ENCODE assay signal across 23 cellular contexts in genomic region chrX:139179592-139179991, GRCh38.
"Had no signal": no experiment of that assay in that cellular context is flagged by ENCODE, and none has a peak within 500 bp of the region (broad histone marks: within the 10 kb centered on the region; RNA-seq: fewer than 3 reads in every experiment).

No MANE protein-coding gene starts in this region.

- H3K27ac ChIP-seq: adrenal gland, epithelial cell of prostate, gastrocnemius medialis, heart right ventricle, left lung had no signal

- H3K4me3 Mint-ChIP-seq: activated B cell treated with CpG ODN at 0.5 μM for 24 hours; activated CD4-positive, alpha-beta T cell treated with anti-CD3 and anti-CD28 coated beads, Interleukin-2, amount 10 ng/mL, durations not matched to agents 24 days and 14 days; activated T-helper 17 cell treated with anti-CD3 and anti-CD28 coated beads, Interleukin-2, amount 50 U/mL, for 72 hours; brain; central memory CD8-positive, alpha-beta T cell; dendritic cell treated with granulocyte-macrophage colony-stimulating factor and Interleukin-4, amounts not matched to agents 40 ng/mL and 50 ng/mL, for 4 days; effector memory CD8-positive, alpha-beta T cell; natural killer cell treated with Interleukin-12 subunit alpha and Interleukin-12 subunit beta and Interleukin-15 and Interleukin-18, amount 100 ng/mL, for 72 hours had no signal

- H3K36me3 ChIP-seq: adrenal gland, gastrocnemius medialis, heart right ventricle, left lung had no signal

- H3K27me3 Mint-ChIP-seq: activated B cell treated with CpG ODN at 0.5 μM for 24 hours; activated CD4-positive, alpha-beta T cell treated with anti-CD3 and anti-CD28 coated beads, Interleukin-2, amount 10 ng/mL, durations not matched to agents 24 days and 14 days; activated T-helper 17 cell treated with anti-CD3 and anti-CD28 coated beads, Interleukin-2, amount 50 U/mL, for 72 hours; brain; central memory CD8-positive, alpha-beta T cell; effector memory CD8-positive, alpha-beta T cell; progenitor cell of endocrine pancreas had no signal

- H3K4me1 ChIP-seq: adrenal gland, heart right ventricle, left lung had no signal

- ATAC-seq: activated T-helper 17 cell treated with anti-CD3 and anti-CD28 coated beads, Interleukin-2, amount 50 U/mL, for 72 hours; effector memory CD8-positive, alpha-beta T cell; gastrocnemius medialis; heart right ventricle; left lung; mucosa of descending colon; natural killer cell treated with Interleukin-12 subunit alpha and Interleukin-12 subunit beta and Interleukin-15 and Interleukin-18, amount 100 ng/mL, for 72 hours; right cardiac atrium had no signal

- DNase-seq: activated B cell treated with CpG ODN at 0.5 μM for 24 hours; activated CD4-positive, alpha-beta T cell treated with anti-CD3 and anti-CD28 coated beads, Interleukin-2, amount 10 ng/mL, durations not matched to agents 24 days and 14 days; activated naive CD4-positive, alpha-beta T cell treated with anti-CD3 and anti-CD28 coated beads, Interleukin-2, amount 50 U/mL, for 16 hours; adrenal gland; effector memory CD8-positive, alpha-beta T cell; gastrocnemius medialis; heart right ventricle; islet precursor cell; left lung; mucosa of descending colon; nucleus accumbens; right cardiac atrium; stimulated activated naive CD4-positive, alpha-beta T cell; substantia nigra; trophoblast cell had no signal

- H3K9me3 ChIP-seq: adrenal gland, gastrocnemius medialis, heart right ventricle, left lung, mucosa of descending colon had no signal

- H3K4me3 ChIP-seq: adrenal gland, gastrocnemius medialis, heart right ventricle, left lung, mucosa of descending colon had no signal

- H3K4me1 Mint-ChIP-seq: activated B cell treated with CpG ODN at 0.5 μM for 24 hours; activated CD4-positive, alpha-beta T cell treated with anti-CD3 and anti-CD28 coated beads, Interleukin-2, amount 10 ng/mL, durations not matched to agents 24 days and 14 days; activated T-helper 17 cell treated with anti-CD3 and anti-CD28 coated beads, Interleukin-2, amount 50 U/mL, for 72 hours; brain; central memory CD8-positive, alpha-beta T cell had no signal

- H3K9me3 Mint-ChIP-seq: activated B cell treated with CpG ODN at 0.5 μM for 24 hours; activated CD4-positive, alpha-beta T cell treated with anti-CD3 and anti-CD28 coated beads, Interleukin-2, amount 10 ng/mL, durations not matched to agents 24 days and 14 days; activated T-helper 17 cell treated with anti-CD3 and anti-CD28 coated beads, Interleukin-2, amount 50 U/mL, for 72 hours; natural killer cell treated with Interleukin-12 subunit alpha and Interleukin-12 subunit beta and Interleukin-15 and Interleukin-18, amount 100 ng/mL, for 72 hours had no signal

- H3K27ac Mint-ChIP-seq: activated B cell treated with CpG ODN at 0.5 μM for 24 hours; activated CD4-positive, alpha-beta T cell treated with anti-CD3 and anti-CD28 coated beads, Interleukin-2, amount 10 ng/mL, durations not matched to agents 24 days and 14 days; activated T-helper 17 cell treated with anti-CD3 and anti-CD28 coated beads, Interleukin-2, amount 50 U/mL, for 72 hours; brain; dendritic cell treated with granulocyte-macrophage colony-stimulating factor and Interleukin-4, amounts not matched to agents 40 ng/mL and 50 ng/mL, for 4 days; effector memory CD8-positive, alpha-beta T cell; natural killer cell treated with Interleukin-12 subunit alpha and Interleukin-12 subunit beta and Interleukin-15 and Interleukin-18, amount 100 ng/mL, for 72 hours; progenitor cell of endocrine pancreas had no signal

- H3K36me3 Mint-ChIP-seq: natural killer cell treated with Interleukin-12 subunit alpha and Interleukin-12 subunit beta and Interleukin-15 and Interleukin-18, amount 100 ng/mL, for 72 hours had no signal

- H3K27me3 ChIP-seq: gastrocnemius medialis, heart right ventricle, left lung had no signal

- FAIRE-seq: TTC549 had no signal
